8 cellular contexts compared by ENCODE assay signal in the genomic region with DNA sequence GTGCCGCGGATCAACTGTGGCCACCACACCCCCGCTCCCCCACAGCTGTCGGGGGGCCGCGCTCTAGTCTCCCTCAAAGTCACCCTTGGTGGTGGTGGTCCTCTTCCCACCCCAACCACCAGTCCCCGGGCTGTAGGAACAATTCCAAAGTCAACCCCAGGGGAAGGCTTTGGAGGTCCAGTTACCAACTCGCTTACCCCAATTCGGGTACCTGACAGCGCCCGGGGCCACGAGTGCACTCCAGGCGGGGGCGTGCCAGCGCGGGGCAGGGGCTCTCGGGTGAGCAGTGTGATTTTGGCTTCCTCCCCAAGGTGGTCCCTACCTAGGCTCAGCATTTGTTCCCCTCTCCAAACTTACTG. TPM values are rescaled to one million over a fixed set of nuclear protein-coding genes. Genes with fewer than 3 reads are reported as not detected.
DNase-seq lines count a peak whose midpoint lies in the region; ATAC-seq and TF ChIP-seq lines count a peak whose summit lies in the region.

No MANE protein-coding gene starts in this region.

- peak overlapping the region; percentile 47 to 74 (median 52) for H3K4me3 ChIP-seq in fibroblast of lung (replicated peaks in 1 of 4; ENCODE audit: control extremely low read depth in 1 of 4, insufficient read depth in 1 of 4, low read depth in 3 of 4, low read length in 4 of 4)
- peak overlapping the region; percentile 62 to 88 (median 80) for H3K4me3 ChIP-seq in gastrocnemius medialis

- no peaks in the 10 kb centered on the region for H3K36me3 ChIP-seq in fibroblast of lung (ENCODE audit: control insufficient read depth, insufficient read depth, low read length)
- no peaks in the 10 kb centered on the region for H3K36me3 ChIP-seq in gastrocnemius medialis

- peak overlapping the region; percentile 85 for H3K27ac ChIP-seq in fibroblast of lung (ENCODE audit: insufficient read depth, low read length)
- H3K27ac ChIP-seq in gastrocnemius medialis = peak overlapping the region; percentile 93 to 100 (median 98)

- no peaks in the 10 kb centered on the region for H3K36me3 Mint-ChIP-seq in activated CD8-positive, alpha-beta T cell treated with anti-CD3 and anti-CD28 coated beads for 36 hours (ENCODE audit: low read depth)

- TF ChIP-seq CTCF in AG09319 (IDR thresholded peaks at IDR 0.05; ENCODE audit: low read depth, low read length) (peak; percentile 8), fibroblast of lung (conservative IDR thresholded peaks at IDR 0.05 in 1 of 2, IDR thresholded peaks at IDR 0.05 in 1 of 2; ENCODE audit: low read depth in 1 of 2, low read length in 2 of 2) (peak in 1 of 2 donors; percentile 2), gastrocnemius medialis (IDR thresholded peaks at IDR 0.05 in 4 of 5, conservative IDR thresholded peaks at IDR 0.05 in 1 of 5) (no peak)
- no peak for TF ChIP-seq CTCF in activated CD8-positive, alpha-beta T cell treated with anti-CD3 and anti-CD28 coated beads for 36 hours (IDR thresholded peaks at IDR 0.05)

- CTCF ChIA-PET in activated CD8-positive, alpha-beta T cell treated with anti-CD3 and anti-CD28 coated beads for 36 hours (lab: Charles Lee) = no interaction called here

- intact Hi-C loops in activated CD8-positive, alpha-beta T cell treated with anti-CD3 and anti-CD28 coated beads for 36 hours (cut with micrococcal nuclease) = loop anchor here (5.0 kb wide), 1 partner anchor 96 kb away; no protein-coding TSS in a partner anchor
- intact Hi-C loops in gastrocnemius medialis (cut with DNase I; ENCODE audit: low total_unique reads) = loop anchor here (1.0 to 10.0 kb wide), 3 partner anchors 44 to 1033 kb away; partner anchors contain the start of gene RPS24

- no peaks in the 10 kb centered on the region for H3K27me3 ChIP-seq in fibroblast of lung (ENCODE audit: control insufficient read depth, insufficient read depth, low read length)
- no peaks in the 10 kb centered on the region for H3K27me3 ChIP-seq in gastrocnemius medialis

- POLR2A ChIA-PET in activated CD8-positive, alpha-beta T cell treated with anti-CD3 and anti-CD28 coated beads for 36 hours (lab: Charles Lee) = interaction anchor here (0.9 to 1.8 kb wide), 2 partner anchors 93 to 95 kb away, joined by 3 to 5 read pairs; no protein-coding TSS in a partner anchor

- no peaks in the 10 kb centered on the region for H3K27me3 Mint-ChIP-seq in activated CD8-positive, alpha-beta T cell treated with anti-CD3 and anti-CD28 coated beads for 36 hours

- no peak for TF ChIP-seq POLR2A in gastrocnemius medialis (IDR thresholded peaks at IDR 0.05)

- peaks cover 41% of the 10 kb centered on the region for H3K79me2 ChIP-seq in fibroblast of lung (ENCODE audit: control insufficient read depth, insufficient read depth, low read length)

- DNase-seq in AG09319 (ENCODE audit: extremely low read depth, low read depth) (no peak), fibroblast of lung (ENCODE audit: low read depth in 2 of 2) (no peak), gastrocnemius medialis (no peak), NCI-H1436 (lab: John Stamatoyannopoulos, UW) (no peak), hippocampal formation (lab: John Stamatoyannopoulos, UW) (no peak), NAMALWA (ENCODE audit: low spot score) (no peak)
- peak; percentile 50 for DNase-seq in activated CD8-positive, alpha-beta T cell treated with anti-CD3 and anti-CD28 coated beads for 36 hours

- peak overlapping the region; percentile 51 for H3K9ac ChIP-seq in fibroblast of lung (ENCODE audit: insufficient read depth, low read length)

- H3K4me1 ChIP-seq in fibroblast of lung (ENCODE audit: control insufficient read depth, extremely low read depth, insufficient read depth, low read length) (peaks cover 13% of the 10 kb centered on the region), gastrocnemius medialis (peaks cover 20 to 24% of the 10 kb centered on the region in 2 donors)

- ATAC-seq in HG03439 (IDR thresholded peaks at IDR 0.05; ENCODE audit: unreplicated experiment) (peak; percentile 2), gastrocnemius medialis (peak in 1 of 2 donors; percentile 0)
- peak; percentile 5 for ATAC-seq in activated CD8-positive, alpha-beta T cell treated with anti-CD3 and anti-CD28 coated beads for 36 hours

- peak overlapping the region; percentile 86 for H3K4me2 ChIP-seq in fibroblast of lung (ENCODE audit: extremely low read depth, insufficient read depth, low read length)

- H3K9me3 ChIP-seq in fibroblast of lung (ENCODE audit: control insufficient read depth, insufficient read depth, low read depth, low read length) (no peaks in the 10 kb centered on the region), gastrocnemius medialis (no peaks in the 10 kb centered on the region)

- peak overlapping the region; percentile 7 for H2AFZ ChIP-seq in fibroblast of lung (ENCODE audit: low read length)

- in situ Hi-C loops in gastrocnemius medialis (cut with MboI; ENCODE audit: low sequenced_read_pairs in 4 of 4) = no loop called here

- H3K9me3 Mint-ChIP-seq in activated CD8-positive, alpha-beta T cell treated with anti-CD3 and anti-CD28 coated beads for 36 hours = no peaks in the 10 kb centered on the region

- H3K4me3 Mint-ChIP-seq in activated CD8-positive, alpha-beta T cell treated with anti-CD3 and anti-CD28 coated beads for 36 hours = peak overlapping the region; percentile 75

- peak overlapping the region; percentile 77 for H3K27ac Mint-ChIP-seq in activated CD8-positive, alpha-beta T cell treated with anti-CD3 and anti-CD28 coated beads for 36 hours

- peaks cover 33% of the 10 kb centered on the region for H3K4me1 Mint-ChIP-seq in activated CD8-positive, alpha-beta T cell treated with anti-CD3 and anti-CD28 coated beads for 36 hours (ENCODE audit: low read depth)

- no peaks in the 10 kb centered on the region for H4K20me1 ChIP-seq in fibroblast of lung (ENCODE audit: control insufficient read depth, extremely low read depth, insufficient read depth, low read length)

RNA-seq across cellular contexts. Expression of gene ZMIZ1, which starts 0.6 kb away (rescaled TPM):
- total RNA-seq in activated CD8-positive, alpha-beta T cell treated with anti-CD3 and anti-CD28 coated beads for 36 hours = 10 to 100 TPM; 46.5 to 52.2 TPM
- total RNA-seq in fibroblast of lung = 20.0 and 30.6 TPM in 2 replicates
- polyA plus RNA-seq in fibroblast of lung = 6.3 and 18.1 TPM in 2 replicates
- 23.2 and 46.8 TPM in 2 replicates for polyA plus RNA-seq in fibroblast of lung (2012)
- 130 and 178 TPM in 2 replicates for polyA minus RNA-seq in fibroblast of lung (ENCODE audit: low replicate concordance)
- 10 to 100 TPM; 22.7 to 37.5 (median 31.7) TPM for total RNA-seq in gastrocnemius medialis
